In the genomic region with DNA sequence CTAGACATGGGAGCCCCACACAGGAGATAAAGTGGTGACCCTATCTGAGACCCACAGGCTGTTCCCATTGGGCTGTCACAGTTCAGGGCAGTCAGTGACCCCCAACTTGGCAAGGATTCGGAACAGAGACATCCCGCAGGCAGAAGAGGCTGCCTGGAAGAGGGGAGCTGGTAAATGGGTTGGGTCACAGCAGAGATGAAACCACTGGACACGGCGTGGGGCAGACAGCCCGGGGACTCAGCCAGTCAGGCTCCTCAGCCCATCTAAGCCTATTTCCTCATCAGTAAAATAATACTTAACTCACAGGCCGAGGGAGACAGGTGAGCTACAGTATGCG, we compare ENCODE assay signal across 11 cellular contexts. TPM values are rescaled to one million over a fixed set of nuclear protein-coding genes. Genes with fewer than 3 reads are reported as not detected.
DNase-seq lines count a peak whose midpoint lies in the region; ATAC-seq and TF ChIP-seq lines count a peak whose summit lies in the region.
"Had no signal": no experiment of that assay in that cellular context is flagged by ENCODE, and none has a peak within 500 bp of the region (broad histone marks: within the 10 kb centered on the region; RNA-seq: fewer than 3 reads in every experiment).

No MANE protein-coding gene starts in this region.

- peaks cover 29 to 42% (median 39%) of the 10 kb centered on the region in 3 donors for H3K4me1 Mint-ChIP-seq in CD8-positive, alpha-beta memory T cell
- H3K4me1 Mint-ChIP-seq in MCF 10A (ENCODE audit: insufficient read depth, unreplicated experiment), result peaks cover 29% of the 10 kb centered on the region
- H3K4me1 Mint-ChIP-seq in naive thymus-derived CD4-positive, alpha-beta T cell, result peaks cover 33 to 50% (median 40%) of the 10 kb centered on the region in 7 donors

- H3K36me3 Mint-ChIP-seq in CD8-positive, alpha-beta memory T cell, result peaks cover 0 to 3% (median 0%) of the 10 kb centered on the region in 3 donors
- H3K36me3 Mint-ChIP-seq in MCF 10A (ENCODE audit: insufficient read depth, unreplicated experiment), result peaks cover 5% of the 10 kb centered on the region
- peaks cover 0 to 15% (median 0%) of the 10 kb centered on the region in 5 donors for H3K36me3 Mint-ChIP-seq in naive thymus-derived CD4-positive, alpha-beta T cell

- H3K4me3 Mint-ChIP-seq in CD8-positive, alpha-beta memory T cell, result peak overlapping the region; percentile 81 to 95 (median 88)
- peak overlapping the region; percentile 74 for H3K4me3 Mint-ChIP-seq in MCF 10A (ENCODE audit: unreplicated experiment)
- H3K4me3 Mint-ChIP-seq in naive thymus-derived CD4-positive, alpha-beta T cell, result peak overlapping the region; percentile 51 to 92 (median 86)

- ATAC-seq in naive thymus-derived CD4-positive, alpha-beta T cell, result no peak
- no peak for ATAC-seq in esophagus mucosa
- no peak for ATAC-seq in HG02981 (IDR thresholded peaks at IDR 0.05; ENCODE audit: unreplicated experiment)

- H3K27me3 Mint-ChIP-seq in CD8-positive, alpha-beta memory T cell, result peaks cover 0 to 1% of the 10 kb centered on the region in 2 donors
- no peaks in the 10 kb centered on the region for H3K27me3 Mint-ChIP-seq in MCF 10A (ENCODE audit: insufficient read depth, unreplicated experiment)
- H3K27me3 Mint-ChIP-seq in naive thymus-derived CD4-positive, alpha-beta T cell, result peaks cover 0 to 3% (median 0%) of the 10 kb centered on the region in 5 donors

- no peak for DNase-seq in CD8-positive, alpha-beta memory T cell
- no peak for DNase-seq in Jurkat, Clone E6-1 (ENCODE audit: low read depth, low spot score)
- DNase-seq in MCF 10A (ENCODE audit: unreplicated experiment) (no peak), HT-29 (ENCODE audit: low spot score) (no peak), SIG-M5 (lab: John Stamatoyannopoulos, UW) (no peak)
- DNase-seq in naive thymus-derived CD4-positive, alpha-beta T cell, result no peak
- DNase-seq: NCI-H1930, spleen, uterus had no signal

- H3K4me1 ChIP-seq in CD8-positive, alpha-beta memory T cell (ENCODE audit: insufficient read depth, low read length), result peaks cover 17% of the 10 kb centered on the region
- H3K4me1 ChIP-seq in naive thymus-derived CD4-positive, alpha-beta T cell (ENCODE audit: control insufficient read depth in 2 of 2, insufficient read depth in 2 of 2, low read length in 2 of 2), result peaks cover 0 to 17% of the 10 kb centered on the region in 2 donors

- H3K27me3 ChIP-seq in CD8-positive, alpha-beta memory T cell (ENCODE audit: insufficient read depth, low read length, poor library complexity, severe bottlenecking), result no peaks in the 10 kb centered on the region
- H3K27me3 ChIP-seq in naive thymus-derived CD4-positive, alpha-beta T cell (ENCODE audit: control insufficient read depth in 2 of 2, insufficient read depth in 2 of 2, low read length in 2 of 2), result no peaks in the 10 kb centered on the region
- H3K27me3 ChIP-seq: spleen, uterus had no signal

- no peaks in the 10 kb centered on the region for H3K9me3 Mint-ChIP-seq in CD8-positive, alpha-beta memory T cell
- no peaks in the 10 kb centered on the region for H3K9me3 Mint-ChIP-seq in MCF 10A (ENCODE audit: unreplicated experiment)
- no peaks in the 10 kb centered on the region for H3K9me3 Mint-ChIP-seq in naive thymus-derived CD4-positive, alpha-beta T cell

- H3K36me3 ChIP-seq in CD8-positive, alpha-beta memory T cell (ENCODE audit: insufficient read depth, low read length), result no peaks in the 10 kb centered on the region
- no peaks in the 10 kb centered on the region for H3K36me3 ChIP-seq in naive thymus-derived CD4-positive, alpha-beta T cell (ENCODE audit: control insufficient read depth in 2 of 3, insufficient read depth in 3 of 3, low read length in 3 of 3)
- H3K36me3 ChIP-seq: spleen, uterus had no signal

- H3K9me3 ChIP-seq in CD8-positive, alpha-beta memory T cell (ENCODE audit: low read length), result no peaks in the 10 kb centered on the region
- H3K9me3 ChIP-seq in naive thymus-derived CD4-positive, alpha-beta T cell (ENCODE audit: control insufficient read depth in 2 of 3, low read length in 3 of 3), result no peaks in the 10 kb centered on the region
- H3K9me3 ChIP-seq: spleen, uterus had no signal

- no TSS peak for BruUV-seq in MCF 10A (replicated peaks; lab: Mats Ljungman, UMichigan)

- H3K27ac ChIP-seq in CD8-positive, alpha-beta memory T cell (ENCODE audit: low read depth, low read length), result no peak overlapping the region
- H3K27ac ChIP-seq in naive thymus-derived CD4-positive, alpha-beta T cell (ENCODE audit: low read depth, low read length), result no peak overlapping the region
- H3K27ac ChIP-seq: uterus had no signal

- POLR2A ChIA-PET in CD8-positive, alpha-beta memory T cell (lab: Charles Lee), result no interaction called here
- POLR2A ChIA-PET in MCF 10A (lab: Yijun Ruan, JAX), result interaction anchor here (3.6 kb wide), 1 partner anchor 52 kb away, joined by 49 read pairs; a partner anchor contains a TSS
- POLR2A ChIA-PET in naive thymus-derived CD4-positive, alpha-beta T cell (lab: Charles Lee), result interaction anchor here (0.9 kb wide), 1 partner anchor 173 kb away, joined by 3 read pairs; no protein-coding TSS in a partner anchor

- CTCF ChIA-PET in CD8-positive, alpha-beta memory T cell (lab: Charles Lee), result interaction anchor here (3.8 kb wide), 1 partner anchor 25 kb away, joined by 11 read pairs; no protein-coding TSS in a partner anchor
- CTCF ChIA-PET in MCF 10A (lab: Yijun Ruan, JAX), result interaction anchor here (0.6 kb wide), 1 partner anchor 740 kb away, joined by 3 read pairs; no protein-coding TSS in a partner anchor
- CTCF ChIA-PET in naive thymus-derived CD4-positive, alpha-beta T cell (lab: Charles Lee), result no interaction called here

- no peak for TF ChIP-seq CTCF in MCF 10A (IDR thresholded peaks at IDR 0.05; ENCODE audit: unreplicated experiment)

- intact Hi-C loops in MCF 10A (cut with micrococcal nuclease), result no loop called here
- intact Hi-C loops in naive thymus-derived CD4-positive, alpha-beta T cell (cut with micrococcal nuclease), result loop anchor here in 1 of 2 donors (10.0 kb wide), 1 partner anchor 937 kb away; a partner anchor contains a TSS

- no peak overlapping the region for H3K4me3 ChIP-seq in CD8-positive, alpha-beta memory T cell (ENCODE audit: low read length)
- peak overlapping the region; percentile 93 for H3K4me3 ChIP-seq in Jurkat, Clone E6-1 (ENCODE audit: low read length)
- no peak overlapping the region for H3K4me3 ChIP-seq in naive thymus-derived CD4-positive, alpha-beta T cell (ENCODE audit: low read length)

- peak overlapping the region in 2 of 8 donors; percentile 11 to 72 for H3K27ac Mint-ChIP-seq in CD8-positive, alpha-beta memory T cell
- peak overlapping the region; percentile 65 for H3K27ac Mint-ChIP-seq in MCF 10A (ENCODE audit: low read depth, unreplicated experiment)
- H3K27ac Mint-ChIP-seq in naive thymus-derived CD4-positive, alpha-beta T cell, result peak overlapping the region in 4 of 9 donors; percentile 17 to 91 (median 43)

RNA-seq across cellular contexts. Expression of a gene that starts 1.8 kb away (rescaled TPM):
- 10 to 100 TPM; 69.1 to 73.8 TPM for total RNA-seq in CD8-positive, alpha-beta memory T cell
- 2.3 TPM for polyA plus RNA-seq in CD8-positive, alpha-beta memory T cell
- polyA plus RNA-seq in Jurkat, Clone E6-1 (2012; ENCODE audit: insufficient read depth, insufficient read length), result 63.6 TPM
- total RNA-seq in MCF 10A (2022), result 26.5 and 31.4 TPM in 2 replicates
- total RNA-seq in naive thymus-derived CD4-positive, alpha-beta T cell, result 10 to 100 TPM; 15.0 to 66.6 (median 19.0) TPM
- polyA plus RNA-seq in naive thymus-derived CD4-positive, alpha-beta T cell, result 1 to 10 TPM; 2.8 to 3.9 TPM
- total RNA-seq in esophagus mucosa, result 18.5 TPM
- 113 and 122 TPM in 2 replicates for total RNA-seq in HT-29 (2014; rRNA removed; shearing (Covaris generic))

RNA-seq across cellular contexts. Expression of a gene that starts 22.6 kb away (rescaled TPM):
- total RNA-seq in CD8-positive, alpha-beta memory T cell, result 1 to 10 TPM; 4.9 to 6.4 TPM
- polyA plus RNA-seq in CD8-positive, alpha-beta memory T cell, result 0.40 TPM
- polyA plus RNA-seq in Jurkat, Clone E6-1 (2012; ENCODE audit: insufficient read depth, insufficient read length), result 25.9 TPM
- total RNA-seq in MCF 10A (2022) (2.3 and 3.3 TPM in 2 replicates), esophagus mucosa (2.9 TPM)
- 10 to 100 TPM in 1 of 5 experiments, 1 to 10 TPM in 4; 2.5 to 14.6 (median 3.9) TPM for total RNA-seq in naive thymus-derived CD4-positive, alpha-beta T cell
- polyA plus RNA-seq in naive thymus-derived CD4-positive, alpha-beta T cell, result under 1 TPM; 0.13 to 0.29 TPM
- total RNA-seq in HT-29 (2014; rRNA removed; shearing (Covaris generic)), result 118 and 129 TPM in 2 replicates

RNA-seq across cellular contexts. Expression of a gene that starts 49.8 kb away (rescaled TPM):
- 10 to 100 TPM; 37.7 to 39.6 TPM for total RNA-seq in CD8-positive, alpha-beta memory T cell
- polyA plus RNA-seq in CD8-positive, alpha-beta memory T cell, result 16.9 TPM
- 31.8 TPM for polyA plus RNA-seq in Jurkat, Clone E6-1 (2012; ENCODE audit: insufficient read depth, insufficient read length)
- total RNA-seq in MCF 10A (2022) (50.7 and 70.2 TPM in 2 replicates), esophagus mucosa (46.8 TPM)
- total RNA-seq in naive thymus-derived CD4-positive, alpha-beta T cell, result 10 to 100 TPM; 56.5 to 73.2 (median 62.0) TPM
- 10 to 100 TPM; 12.0 to 12.7 TPM for polyA plus RNA-seq in naive thymus-derived CD4-positive, alpha-beta T cell
- 22.0 and 23.6 TPM in 2 replicates for total RNA-seq in HT-29 (2014; rRNA removed; shearing (Covaris generic))
